ENCODE assay signal across 1 cellular context in genomic region chr14:85573406-85573805, GRCh38.
TF ChIP-seq lines count a peak whose summit lies in the region.

No MANE protein-coding gene starts in this region.

TF ChIP-seq in GM23338, 12 proteins besides CTCF, POLR2A, EP300 and RAD21 (continued from another document):
- TF ChIP-seq ZNF462 (CRISPR knock-in tag; IDR thresholded peaks at IDR 0.05) (no peak), STAT1 (IDR thresholded peaks at IDR 0.05; ENCODE audit: unreplicated experiment) (no peak), EZH2phosphoT487 (IDR thresholded peaks at IDR 0.05; ENCODE audit: unreplicated experiment) (no peak), CREB1 (CRISPR knock-in tag; IDR thresholded peaks at IDR 0.05; ENCODE audit: low read depth) (no peak), POLR2AphosphoS5 (IDR thresholded peaks at IDR 0.05; ENCODE audit: low read depth) (no peak), JUNB (IDR thresholded peaks at IDR 0.05; ENCODE audit: unreplicated experiment) (no peak), NANOG (IDR thresholded peaks at IDR 0.05; ENCODE audit: borderline replicate concordance) (no peak), EZH2 (IDR thresholded peaks at IDR 0.05; ENCODE audit: low read depth, unreplicated experiment) (no peak), ZNF331 (CRISPR knock-in tag; IDR thresholded peaks at IDR 0.05; ENCODE audit: low read depth) (no peak)
- TF ChIP-seq, protein P1, sequence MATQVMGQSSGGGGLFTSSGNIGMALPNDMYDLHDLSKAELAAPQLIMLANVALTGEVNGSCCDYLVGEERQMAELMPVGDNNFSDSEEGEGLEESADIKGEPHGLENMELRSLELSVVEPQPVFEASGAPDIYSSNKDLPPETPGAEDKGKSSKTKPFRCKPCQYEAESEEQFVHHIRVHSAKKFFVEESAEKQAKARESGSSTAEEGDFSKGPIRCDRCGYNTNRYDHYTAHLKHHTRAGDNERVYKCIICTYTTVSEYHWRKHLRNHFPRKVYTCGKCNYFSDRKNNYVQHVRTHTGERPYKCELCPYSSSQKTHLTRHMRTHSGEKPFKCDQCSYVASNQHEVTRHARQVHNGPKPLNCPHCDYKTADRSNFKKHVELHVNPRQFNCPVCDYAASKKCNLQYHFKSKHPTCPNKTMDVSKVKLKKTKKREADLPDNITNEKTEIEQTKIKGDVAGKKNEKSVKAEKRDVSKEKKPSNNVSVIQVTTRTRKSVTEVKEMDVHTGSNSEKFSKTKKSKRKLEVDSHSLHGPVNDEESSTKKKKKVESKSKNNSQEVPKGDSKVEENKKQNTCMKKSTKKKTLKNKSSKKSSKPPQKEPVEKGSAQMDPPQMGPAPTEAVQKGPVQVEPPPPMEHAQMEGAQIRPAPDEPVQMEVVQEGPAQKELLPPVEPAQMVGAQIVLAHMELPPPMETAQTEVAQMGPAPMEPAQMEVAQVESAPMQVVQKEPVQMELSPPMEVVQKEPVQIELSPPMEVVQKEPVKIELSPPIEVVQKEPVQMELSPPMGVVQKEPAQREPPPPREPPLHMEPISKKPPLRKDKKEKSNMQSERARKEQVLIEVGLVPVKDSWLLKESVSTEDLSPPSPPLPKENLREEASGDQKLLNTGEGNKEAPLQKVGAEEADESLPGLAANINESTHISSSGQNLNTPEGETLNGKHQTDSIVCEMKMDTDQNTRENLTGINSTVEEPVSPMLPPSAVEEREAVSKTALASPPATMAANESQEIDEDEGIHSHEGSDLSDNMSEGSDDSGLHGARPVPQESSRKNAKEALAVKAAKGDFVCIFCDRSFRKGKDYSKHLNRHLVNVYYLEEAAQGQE (IDR thresholded peaks at IDR 0.05; ENCODE audit: unreplicated experiment), result no peak
- TF ChIP-seq, protein P2, sequence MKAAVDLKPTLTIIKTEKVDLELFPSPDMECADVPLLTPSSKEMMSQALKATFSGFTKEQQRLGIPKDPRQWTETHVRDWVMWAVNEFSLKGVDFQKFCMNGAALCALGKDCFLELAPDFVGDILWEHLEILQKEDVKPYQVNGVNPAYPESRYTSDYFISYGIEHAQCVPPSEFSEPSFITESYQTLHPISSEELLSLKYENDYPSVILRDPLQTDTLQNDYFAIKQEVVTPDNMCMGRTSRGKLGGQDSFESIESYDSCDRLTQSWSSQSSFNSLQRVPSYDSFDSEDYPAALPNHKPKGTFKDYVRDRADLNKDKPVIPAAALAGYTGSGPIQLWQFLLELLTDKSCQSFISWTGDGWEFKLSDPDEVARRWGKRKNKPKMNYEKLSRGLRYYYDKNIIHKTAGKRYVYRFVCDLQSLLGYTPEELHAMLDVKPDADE (IDR thresholded peaks at IDR 0.05), result no peak
